Comparison of ENCODE assay signal across 19 cellular contexts in genomic region chr19:7078007-7078406, GRCh38. TPM values are rescaled to one million over a fixed set of nuclear protein-coding genes. Genes with fewer than 3 reads are reported as not detected.
DNase-seq lines count a peak whose midpoint lies in the region; ATAC-seq and TF ChIP-seq lines count a peak whose summit lies in the region.
"Had no signal": no experiment of that assay in that cellular context is flagged by ENCODE, and none has a peak within 500 bp of the region (broad histone marks: within the 10 kb centered on the region; RNA-seq: fewer than 3 reads in every experiment).

No MANE protein-coding gene starts in this region.

- no TSS peak for BruUV-seq in HCT116 (replicated peaks; lab: Mats Ljungman, UMichigan)

- H3K27ac ChIP-seq in HCT116 (ENCODE audit: low read depth, low read length): no peak overlapping the region
- no peak overlapping the region for H3K27ac ChIP-seq in left ventricle myocardium inferior (replicated peaks)
- H3K27ac ChIP-seq: HL-60, Peyer's patch had no signal

- H3K4me1 ChIP-seq in HCT116 (ENCODE audit: control insufficient read depth in 1 of 2, insufficient read depth in 2 of 2, low read length in 2 of 2) (no peaks in the 10 kb centered on the region), adipocyte (ENCODE audit: control insufficient read depth, insufficient read depth, low read length) (no peaks in the 10 kb centered on the region), left ventricle myocardium inferior (no peaks in the 10 kb centered on the region)
- H3K4me1 ChIP-seq: Peyer's patch had no signal

- H3K9ac ChIP-seq in HCT116 (ENCODE audit: low read length) (no peak overlapping the region), adipocyte (ENCODE audit: low read length) (no peak overlapping the region)

- RAD21 ChIA-PET in HCT116 (lab: Charles Lee; ENCODE audit: low non-redundant PET in 1 of 2, low total read pairs in 2 of 2, uncharacterized antibody in 2 of 2, unreplicated experiment in 2 of 2): no interaction called here

- no peak overlapping the region for H2AFZ ChIP-seq in HCT116 (ENCODE audit: low read depth, low read length, poor library complexity, severe bottlenecking)

- TF ChIP-seq POLR2A in HCT116 (IDR thresholded peaks at IDR 0.05; ENCODE audit: borderline replicate concordance, extremely low read depth, insufficient read depth, insufficient read length): no peak

- H3K4me3 ChIP-seq in HCT116 (replicated peaks in 1 of 2; ENCODE audit: low read depth in 1 of 2, low read length in 2 of 2): no peak overlapping the region
- H3K4me3 ChIP-seq in adipocyte (ENCODE audit: low read length): peak overlapping the region; percentile 56
- H3K4me3 ChIP-seq in left ventricle myocardium inferior: no peak overlapping the region
- H3K4me3 ChIP-seq: Peyer's patch had no signal

- CTCF ChIA-PET in HCT116 (lab: Charles Lee): no interaction called here

- no peaks in the 10 kb centered on the region for H3K27me3 Mint-ChIP-seq in activated naive CD8-positive, alpha-beta T cell
- no peaks in the 10 kb centered on the region for H3K27me3 Mint-ChIP-seq in activated naive CD8-positive, alpha-beta T cell treated with anti-CD3 and anti-CD28 coated beads, Interleukin-2, amount 50 U/mL, for 24 hours

- H3K36me3 ChIP-seq in HCT116 (ENCODE audit: control insufficient read depth in 1 of 2, insufficient read depth in 2 of 2, low read length in 2 of 2) (peaks cover 68 to 86% of the 10 kb centered on the region in 2 experiments), adipocyte (ENCODE audit: control insufficient read depth, insufficient read depth, low read length, severe bottlenecking) (peaks cover 97% of the 10 kb centered on the region), left ventricle myocardium inferior (peaks cover 99% of the 10 kb centered on the region)

- TF ChIP-seq RAD21 in HCT116 (IDR thresholded peaks at IDR 0.05; ENCODE audit: low read depth): no peak

- H3K36me3 Mint-ChIP-seq in activated naive CD8-positive, alpha-beta T cell: peaks cover 56% of the 10 kb centered on the region
- peaks cover 96% of the 10 kb centered on the region for H3K36me3 Mint-ChIP-seq in activated naive CD8-positive, alpha-beta T cell treated with anti-CD3 and anti-CD28 coated beads, Interleukin-2, amount 50 U/mL, for 24 hours (ENCODE audit: low read depth)

- intact Hi-C loops in HCT116 (cut with micrococcal nuclease): no loop called here
- intact Hi-C loops in left ventricle myocardium inferior (cut with micrococcal nuclease): no loop called here

- no peak for ATAC-seq in activated naive CD8-positive, alpha-beta T cell treated with anti-CD3 and anti-CD28 coated beads, Interleukin-2, amount 50 U/mL, for 24 hours
- no peak for ATAC-seq in HCT116
- ATAC-seq: SK-N-SH treated with all-trans-retinoic acid at 6 μM for 48 hours had no signal

- POLR2A ChIA-PET in HCT116 (lab: Charles Lee): interaction anchor here (0.6 kb wide), 1 partner anchor 9 kb away, joined by 3 read pairs; the partner anchor contains the start of gene ZNF557

- no peak overlapping the region for H3K4me2 ChIP-seq in HCT116 (ENCODE audit: low read length)

- H4K20me1 ChIP-seq in HCT116 (ENCODE audit: insufficient read depth): no peaks in the 10 kb centered on the region

- H3K27me3 ChIP-seq in HCT116 (ENCODE audit: insufficient read depth, low read length) (no peaks in the 10 kb centered on the region), adipocyte (replicated peaks; ENCODE audit: control insufficient read depth, insufficient read depth, low read length) (no peaks in the 10 kb centered on the region), left ventricle myocardium inferior (ENCODE audit: low read depth) (no peaks in the 10 kb centered on the region)
- H3K27me3 ChIP-seq: Peyer's patch had no signal

- H3K4me1 Mint-ChIP-seq in activated naive CD8-positive, alpha-beta T cell (ENCODE audit: low read depth): peaks cover 4% of the 10 kb centered on the region
- H3K4me1 Mint-ChIP-seq in activated naive CD8-positive, alpha-beta T cell treated with anti-CD3 and anti-CD28 coated beads, Interleukin-2, amount 50 U/mL, for 24 hours: no peaks in the 10 kb centered on the region

- peak overlapping the region; percentile 3 for H3K4me3 Mint-ChIP-seq in activated naive CD8-positive, alpha-beta T cell
- no peak overlapping the region for H3K4me3 Mint-ChIP-seq in activated naive CD8-positive, alpha-beta T cell treated with anti-CD3 and anti-CD28 coated beads, Interleukin-2, amount 50 U/mL, for 24 hours

- 0 out of 2 replicates have a peak, but pooled peaks cover 4% of the 10 kb centered on the region for H3K79me2 ChIP-seq in HCT116 (ENCODE audit: insufficient read depth, low read length)

- DNase-seq in activated naive CD8-positive, alpha-beta T cell treated with anti-CD3 and anti-CD28 coated beads, Interleukin-2, amount 50 U/mL, for 24 hours: no peak
- DNase-seq in HCT116 (ENCODE audit: low read depth, low spot score): no peak
- DNase-seq in adipocyte (ENCODE audit: low read depth): no peak
- DNase-seq in hepatic stellate cell (ENCODE audit: low spot score): no peak
- no peak for DNase-seq in left ventricle myocardium inferior
- DNase-seq in NOMO-1 treated with dmso at 0.1 percent for 144 hours (lab: John Stamatoyannopoulos, UW; ENCODE audit: unreplicated experiment): no peak
- DNase-seq: C1 segment of cervical spinal cord, DMS153, KBM-7, NCI-H187 treated with DMSO at 0.1 percent for 48 hours, NCI-H2171 treated with DMSO at 0.1 percent for 48 hours, NCI-H774, Peyer's patch, SHP77 had no signal

- no peaks in the 10 kb centered on the region for H3K9me2 ChIP-seq in HCT116 (ENCODE audit: insufficient read depth)

- peaks cover 14% of the 10 kb centered on the region for H3K9me3 Mint-ChIP-seq in activated naive CD8-positive, alpha-beta T cell (ENCODE audit: low read depth)
- H3K9me3 Mint-ChIP-seq in activated naive CD8-positive, alpha-beta T cell treated with anti-CD3 and anti-CD28 coated beads, Interleukin-2, amount 50 U/mL, for 24 hours: peaks cover 58% of the 10 kb centered on the region

- H3K9me3 ChIP-seq in HCT116 (ENCODE audit: control insufficient read depth in 1 of 2, insufficient read depth in 1 of 2, low read depth in 1 of 2, low read length in 2 of 2): peaks cover 46 to 47% of the 10 kb centered on the region in 2 experiments; a peak in 3 of 4 replicates
- peaks cover 74% of the 10 kb centered on the region for H3K9me3 ChIP-seq in adipocyte (ENCODE audit: control insufficient read depth, low read length)
- peaks cover 80% of the 10 kb centered on the region for H3K9me3 ChIP-seq in left ventricle myocardium inferior (replicated peaks)

- no peak for TF ChIP-seq CTCF in HCT116 (IDR thresholded peaks at IDR 0.05 in 2 of 3, conservative IDR thresholded peaks at IDR 0.05 in 1 of 3; ENCODE audit: borderline replicate concordance in 1 of 3, insufficient read depth in 1 of 3, low read depth in 2 of 3, low read length in 2 of 3)
- no peak for TF ChIP-seq CTCF in left ventricle myocardium inferior (IDR thresholded peaks at IDR 0.05; ENCODE audit: borderline replicate concordance)

- no peak overlapping the region for H3K27ac Mint-ChIP-seq in activated naive CD8-positive, alpha-beta T cell
- no peak overlapping the region for H3K27ac Mint-ChIP-seq in activated naive CD8-positive, alpha-beta T cell treated with anti-CD3 and anti-CD28 coated beads, Interleukin-2, amount 50 U/mL, for 24 hours

TF ChIP-seq in HCT116, 20 proteins besides CTCF, POLR2A, EP300 and RAD21:
- peak; percentile 69; the same call in 1 of the 2 replicates for TF ChIP-seq CBX3 (IDR thresholded peaks at IDR 0.05; ENCODE audit: low read depth)
- TF ChIP-seq SIN3A (IDR thresholded peaks at IDR 0.05; ENCODE audit: low read depth): no peak
- no peak for TF ChIP-seq JUND (IDR thresholded peaks at IDR 0.05)

RNA-seq across cellular contexts. Expression of gene ZNF557, which starts 8.5 kb away (rescaled TPM):
- 7.8 TPM for total RNA-seq in HCT116 (2021; ENCODE audit: unreplicated experiment)
- 2.0 and 3.3 TPM in 2 replicates for polyA plus RNA-seq in HCT116 (2012)
- total RNA-seq in left ventricle myocardium inferior: 3.5 TPM

RNA-seq across cellular contexts. Expression of gene MBD3L3, which starts 19.5 kb away (rescaled TPM):
- total RNA-seq in HCT116 (2021; ENCODE audit: unreplicated experiment) (not detected), left ventricle myocardium inferior (not detected)
- not detected in 2 replicates for polyA plus RNA-seq in HCT116 (2012)
- total RNA-seq: NCI-H460, Peyer's patch had no signal
- polyA plus RNA-seq: AG04450 had no signal

RNA-seq across cellular contexts. Expression of gene MBD3L2, which starts 28.9 kb away (rescaled TPM):
- total RNA-seq in HCT116 (2021; ENCODE audit: unreplicated experiment) (not detected), left ventricle myocardium inferior (not detected)
- polyA plus RNA-seq in HCT116 (2012): not detected in 2 replicates
- total RNA-seq: NCI-H460, Peyer's patch had no signal
- polyA plus RNA-seq: AG04450 had no signal

RNA-seq across cellular contexts. Expression of gene MBD3L4, which starts 38.0 kb away (rescaled TPM):
- not detected for total RNA-seq in HCT116 (2021; ENCODE audit: unreplicated experiment)
- polyA plus RNA-seq in HCT116 (2012): not detected in 2 replicates
- not detected for total RNA-seq in left ventricle myocardium inferior
- total RNA-seq: NCI-H460, Peyer's patch had no signal
- polyA plus RNA-seq: AG04450 had no signal

RNA-seq across cellular contexts. Expression of gene MBD3L5, which starts 47.6 kb away (rescaled TPM):
- total RNA-seq in HCT116 (2021; ENCODE audit: unreplicated experiment) (not detected), left ventricle myocardium inferior (not detected)
- polyA plus RNA-seq in HCT116 (2012): not detected in 2 replicates
- total RNA-seq: NCI-H460, Peyer's patch had no signal
- polyA plus RNA-seq: AG04450 had no signal
